ENCODE assay signal across 29 cellular contexts in genomic region chr13:109764045-109764444, GRCh38. TPM values are rescaled to one million over a fixed set of nuclear protein-coding genes. Genes with fewer than 3 reads are reported as not detected.
DNase-seq lines count a peak whose midpoint lies in the region; ATAC-seq and TF ChIP-seq lines count a peak whose summit lies in the region.
"Had no signal": no experiment of that assay in that cellular context is flagged by ENCODE, and none has a peak within 500 bp of the region (broad histone marks: within the 10 kb centered on the region; RNA-seq: fewer than 3 reads in every experiment).

No MANE protein-coding gene starts in this region.

- no peaks in the 10 kb centered on the region for H3F3A ChIP-seq in Loucy (ENCODE audit: low read depth)

- H3K27me3 ChIP-seq in BLaER1 (no peaks in the 10 kb centered on the region), Loucy (ENCODE audit: insufficient read depth, low read length, poor library complexity, severe bottlenecking) (no peaks in the 10 kb centered on the region), neutrophil (no peaks in the 10 kb centered on the region), stomach (no peaks in the 10 kb centered on the region)
- H3K27me3 ChIP-seq: BE2C, cardiac muscle cell, gastroesophageal sphincter, tibial nerve had no signal

- H3K27ac Mint-ChIP-seq in chondrocyte (ENCODE audit: unreplicated experiment) = peak overlapping the region; percentile 13
- no peak overlapping the region for H3K27ac Mint-ChIP-seq in T-cell
- H3K27ac Mint-ChIP-seq: activated B cell treated with CpG ODN at 0.5 μM for 24 hours; activated naive CD8-positive, alpha-beta T cell; dendritic cell treated with granulocyte-macrophage colony-stimulating factor and Interleukin-4, amounts not matched to agents 40 ng/mL and 50 ng/mL, for 4 days; stimulated activated naive CD8-positive, alpha-beta T cell treated with anti-CD3 and anti-CD28 coated beads, Interleukin-15, Interleukin-2, amounts not matched to agents 100 ng/mL and 50 ng/mL, for 24 hours had no signal

- TF ChIP-seq CTCF in Loucy (conservative IDR thresholded peaks at IDR 0.05; ENCODE audit: low read length) = no peak
- no peak for TF ChIP-seq CTCF in chondrocyte (IDR thresholded peaks at IDR 0.05)
- no peak for TF ChIP-seq CTCF in neutrophil (IDR thresholded peaks at IDR 0.05)
- no peak for TF ChIP-seq CTCF in stomach (IDR thresholded peaks at IDR 0.05)

- H3K27me3 Mint-ChIP-seq in chondrocyte (ENCODE audit: low read depth) (no peaks in the 10 kb centered on the region), T-cell (no peaks in the 10 kb centered on the region)
- H3K27me3 Mint-ChIP-seq: activated B cell treated with CpG ODN at 0.5 μM for 24 hours; activated naive CD8-positive, alpha-beta T cell; dendritic cell treated with granulocyte-macrophage colony-stimulating factor and Interleukin-4, amounts not matched to agents 40 ng/mL and 50 ng/mL, for 4 days; naive B cell; stimulated activated naive CD8-positive, alpha-beta T cell treated with anti-CD3 and anti-CD28 coated beads, Interleukin-15, Interleukin-2, amounts not matched to agents 100 ng/mL and 50 ng/mL, for 24 hours had no signal

- no peak overlapping the region for H3K4me3 ChIP-seq in BLaER1
- H3K4me3 ChIP-seq in Loucy (ENCODE audit: low read length, poor library complexity, severe bottlenecking) = no peak overlapping the region
- H3K4me3 ChIP-seq in neutrophil (ENCODE audit: low read depth in 1 of 2, low read length in 1 of 2) = no peak overlapping the region
- no peak overlapping the region for H3K4me3 ChIP-seq in stomach
- H3K4me3 ChIP-seq: cardiac muscle cell, gastroesophageal sphincter, HAP-1, left ventricle myocardium inferior, skin epidermis, tibial nerve had no signal

- peaks cover 54% of the 10 kb centered on the region for H3K4me1 Mint-ChIP-seq in chondrocyte (ENCODE audit: low read depth)
- H3K4me1 Mint-ChIP-seq in T-cell = peaks cover 50 to 71% (median 57%) of the 10 kb centered on the region in 3 donors

- no peak overlapping the region for H3K4me3 Mint-ChIP-seq in chondrocyte (ENCODE audit: unreplicated experiment)
- H3K4me3 Mint-ChIP-seq in T-cell = no peak overlapping the region
- H3K4me3 Mint-ChIP-seq: activated B cell treated with CpG ODN at 0.5 μM for 24 hours; dendritic cell treated with granulocyte-macrophage colony-stimulating factor and Interleukin-4, amounts not matched to agents 40 ng/mL and 50 ng/mL, for 4 days; naive B cell; stimulated activated naive CD8-positive, alpha-beta T cell treated with anti-CD3 and anti-CD28 coated beads, Interleukin-15, Interleukin-2, amounts not matched to agents 100 ng/mL and 50 ng/mL, for 24 hours had no signal

- H3K36me3 ChIP-seq in BLaER1 (peaks cover 46% of the 10 kb centered on the region), Loucy (ENCODE audit: insufficient read depth, low read length) (no peaks in the 10 kb centered on the region), neutrophil (peaks cover 25% of the 10 kb centered on the region), stomach (peaks cover 0 to 23% (median 7%) of the 10 kb centered on the region in 4 donors)
- H3K36me3 ChIP-seq: BE2C, cardiac muscle cell, HAP-1, left ventricle myocardium inferior had no signal

- no peaks in the 10 kb centered on the region for H3K9me2 ChIP-seq in Loucy (replicated peaks; ENCODE audit: low read depth, low read length)

- H4K20me1 ChIP-seq in BLaER1 (peaks cover 90% of the 10 kb centered on the region), Loucy (ENCODE audit: insufficient read depth, low read length, poor library complexity, severe bottlenecking) (no peaks in the 10 kb centered on the region)

- H3K9me3 Mint-ChIP-seq in chondrocyte (ENCODE audit: low read depth) (no peaks in the 10 kb centered on the region), T-cell (no peaks in the 10 kb centered on the region)
- H3K9me3 Mint-ChIP-seq: activated B cell treated with CpG ODN at 0.5 μM for 24 hours; dendritic cell treated with granulocyte-macrophage colony-stimulating factor and Interleukin-4, amounts not matched to agents 40 ng/mL and 50 ng/mL, for 4 days; immature natural killer cell; naive B cell; stimulated activated naive CD8-positive, alpha-beta T cell treated with anti-CD3 and anti-CD28 coated beads, Interleukin-15, Interleukin-2, amounts not matched to agents 100 ng/mL and 50 ng/mL, for 24 hours had no signal

- H3K79me2 ChIP-seq in Loucy (ENCODE audit: insufficient read depth, low read length) = no peaks in the 10 kb centered on the region

- H3K9me3 ChIP-seq in BLaER1 (no peaks in the 10 kb centered on the region), Loucy (ENCODE audit: insufficient read depth, low read depth, low read length) (no peaks in the 10 kb centered on the region), neutrophil (no peaks in the 10 kb centered on the region), stomach (no peaks in the 10 kb centered on the region)
- H3K9me3 ChIP-seq: BE2C, Caco-2, gastroesophageal sphincter, HAP-1, left ventricle myocardium inferior, tibial nerve had no signal

- no peak for TF ChIP-seq EP300 in stomach (IDR thresholded peaks at IDR 0.05)

- H3K4me1 ChIP-seq in BLaER1 (peaks cover 76% of the 10 kb centered on the region), Loucy (ENCODE audit: insufficient read depth, low read length, poor library complexity, severe bottlenecking) (peaks cover 16% of the 10 kb centered on the region), neutrophil (ENCODE audit: control insufficient read depth in 1 of 2, insufficient read depth in 1 of 2, low read depth in 1 of 2, low read length in 1 of 2) (peaks cover 34 to 46% of the 10 kb centered on the region in 2 experiments), stomach (peaks cover 0 to 49% (median 24%) of the 10 kb centered on the region in 4 donors)
- H3K4me1 ChIP-seq: BE2C, Caco-2, HAP-1 had no signal

- ATAC-seq in T-cell (replicated peaks in 1 of 4) (no peak), HG02610 (IDR thresholded peaks at IDR 0.05; ENCODE audit: unreplicated experiment) (no peak)
- ATAC-seq: gastroesophageal sphincter, PC-3 had no signal

- H3K36me3 Mint-ChIP-seq in chondrocyte (ENCODE audit: low read depth) (no peaks in the 10 kb centered on the region), T-cell (peaks cover 6% of the 10 kb centered on the region)

- CTCF ChIA-PET in T-cell (lab: Charles Lee) = interaction anchor here in 1 of 2 donors (0.8 kb wide), 1 partner anchor 21 kb away, joined by 4 read pairs; no protein-coding TSS in a partner anchor

- POLR2A ChIA-PET in T-cell (lab: Charles Lee) = no interaction called here

- peak overlapping the region; percentile 65 for H3K4me2 ChIP-seq in BLaER1
- H3K4me2 ChIP-seq in Loucy (ENCODE audit: low read depth, low read length, poor library complexity, severe bottlenecking) = no peak overlapping the region

- no peak overlapping the region for H2AFZ ChIP-seq in Loucy (ENCODE audit: low read length)

- H3K9ac ChIP-seq in BLaER1 (no peak overlapping the region), Loucy (ENCODE audit: low read depth, low read length, poor library complexity, severe bottlenecking) (peak overlapping the region; percentile 14)

- H3K27ac ChIP-seq in BLaER1 (no peak overlapping the region), neutrophil (peak overlapping the region; percentile 61), stomach (no peak overlapping the region)
- H3K27ac ChIP-seq: cardiac muscle cell, gastroesophageal sphincter, left ventricle myocardium inferior, skin epidermis had no signal

- TF ChIP-seq POLR2A in stomach (IDR thresholded peaks at IDR 0.05) = no peak

- intact Hi-C loops in stomach (cut with DNase I; ENCODE audit: low total_unique reads) = no loop called here

- DNase-seq in chondrocyte (ENCODE audit: low spot score) = no peak
- no peak for DNase-seq in stomach
- no peak for DNase-seq in activated CD4-positive, alpha-beta T cell treated with anti-CD3 and anti-CD28 coated beads, Interleukin-2, amount 50 U/mL, for 1 hour
- DNase-seq in T-cell = no peak
- DNase-seq: activated B cell treated with CpG ODN at 0.5 μM for 24 hours; activated CD4-positive, alpha-beta T cell treated with anti-CD3 and anti-CD28 coated beads, Interleukin-2, amount 50 U/mL, for 48 hours; activated CD8-positive, alpha-beta memory T cell treated with anti-CD3 and anti-CD28 coated beads, Interleukin-2, amount 50 U/mL, for 4 hours; aorta; BE2C; Caco-2; DMS79; immature natural killer cell; left ventricle myocardium inferior; naive B cell; PC-3; SIG-M5; SW 1271 had no signal

- 83 to 89% (median 85%) methylated on average over 7 of the region's 7 CpGs for WGBS in stomach, 5 donors

RNA-seq across cellular contexts. Expression of gene IRS2, which starts 22.3 kb away (rescaled TPM):
- total RNA-seq in chondrocyte (25.8 to 43.5 TPM (median 42.9 TPM) in 3 replicates), stomach (10 to 100 TPM; 10.7 to 24.1 (median 18.7) TPM), T-cell (10 to 100 TPM; 22.1 to 95.7 (median 25.7) TPM)
- 1 to 10 TPM; 2.7 to 3.7 (median 3.5) TPM for polyA plus RNA-seq in stomach
